In genomic region chr4:84866295-84866694, GRCh38 we compare ENCODE assay signal across 26 cellular contexts.
"Had no signal": no experiment of that assay in that cellular context is flagged by ENCODE, and none has a peak within 500 bp of the region (broad histone marks: within the 10 kb centered on the region; RNA-seq: fewer than 3 reads in every experiment).

No MANE protein-coding gene starts in this region.

- H3K4me3 ChIP-seq: hepatocyte, left ventricle myocardium inferior, lung, neural progenitor cell, psoas muscle, right lobe of liver, smooth muscle cell, tibial nerve, uterus had no signal

- H3K4me2 ChIP-seq: hepatocyte, neural progenitor cell, smooth muscle cell had no signal

- H3K36me3 ChIP-seq: left ventricle myocardium inferior, neural progenitor cell, neutrophil, right lobe of liver, tibial nerve, uterus had no signal

- H3K36me3 Mint-ChIP-seq: memory B cell; naive B cell; natural killer cell; stimulated activated memory B cell treated with anti-CD40 and anti-IgM and Interleukin-4, amounts not matched to agents 10 μg/mL and 1 μg/mL and 100 μg/mL, for 72 hours had no signal

- H3K27me3 ChIP-seq: hepatocyte, neural progenitor cell, neutrophil, right lobe of liver, tibial nerve, uterus had no signal

- H3K27ac ChIP-seq: hepatocyte, left ventricle myocardium inferior, neural progenitor cell, neutrophil, parathyroid adenoma, psoas muscle, right lobe of liver, tibial nerve, uterus had no signal

- H2AFZ ChIP-seq: hepatocyte, neural progenitor cell, parathyroid adenoma had no signal

- DNase-seq: immature natural killer cell; left ventricle myocardium inferior; naive B cell; natural killer cell; nephron progenitor cell; occipital lobe; psoas muscle; right lobe of liver; stimulated activated CD4-positive, alpha-beta T cell treated with anti-CD3 and anti-CD28 coated beads, Interleukin-1b, Interleukin-23, amount 100 ng/mL, for 48 hours; stimulated activated CD4-positive, alpha-beta T cell treated with anti-CD3 and anti-CD28 coated beads, Interleukin-2, amount 100 ng/mL, for 48 hours; stimulated activated CD4-positive, alpha-beta T cell treated with anti-CD3 and anti-CD28 coated beads, Interleukin-4, amount 100 ng/mL, for 4 hours; stimulated activated CD8-positive, alpha-beta memory T cell treated with anti-CD3 and anti-CD28 coated beads, Interleukin-4, amount 100 ng/mL, for 48 hours; stimulated activated naive CD4-positive, alpha-beta T cell treated with Interleukin-2 at 50 U/mL for 16 hours; stimulated activated naive CD8-positive, alpha-beta T cell treated with anti-CD3 and anti-CD28 coated beads, Interleukin-15, amount 100 ng/mL, for 72 hours; substantia nigra; uterus had no signal

- ATAC-seq: natural killer cell; psoas muscle; right lobe of liver; stimulated activated memory B cell treated with anti-CD40 and anti-IgM and Interleukin-4, amounts not matched to agents 10 μg/mL and 1 μg/mL and 100 μg/mL, for 72 hours; stimulated activated naive CD8-positive, alpha-beta T cell treated with anti-CD3 and anti-CD28 coated beads, Interleukin-15, amount 100 ng/mL, for 72 hours had no signal

- H3K9me3 Mint-ChIP-seq: memory B cell; nephron progenitor cell; stimulated activated memory B cell treated with anti-CD40 and anti-IgM and Interleukin-4, amounts not matched to agents 10 μg/mL and 1 μg/mL and 100 μg/mL, for 72 hours; stimulated activated naive CD8-positive, alpha-beta T cell treated with anti-CD3 and anti-CD28 coated beads, Interleukin-15, amount 100 ng/mL, for 72 hours had no signal

- H3K4me1 Mint-ChIP-seq: immature natural killer cell; memory B cell; naive B cell; natural killer cell; stimulated activated memory B cell treated with anti-CD40 and anti-IgM and Interleukin-4, amounts not matched to agents 10 μg/mL and 1 μg/mL and 100 μg/mL, for 72 hours; stimulated activated naive CD8-positive, alpha-beta T cell treated with anti-CD3 and anti-CD28 coated beads, Interleukin-15, amount 100 ng/mL, for 72 hours had no signal

- H3K9me3 ChIP-seq: neutrophil, psoas muscle, right lobe of liver, tibial nerve, uterus had no signal

- H3K27me3 Mint-ChIP-seq: naive B cell; stimulated activated memory B cell treated with anti-CD40 and anti-IgM and Interleukin-4, amounts not matched to agents 10 μg/mL and 1 μg/mL and 100 μg/mL, for 72 hours; stimulated activated naive CD8-positive, alpha-beta T cell treated with anti-CD3 and anti-CD28 coated beads, Interleukin-15, amount 100 ng/mL, for 72 hours; type B pancreatic cell had no signal

- H3K4me3 Mint-ChIP-seq: immature natural killer cell; memory B cell; naive B cell; natural killer cell; nephron progenitor cell; neural progenitor cell; stimulated activated memory B cell treated with anti-CD40 and anti-IgM and Interleukin-4, amounts not matched to agents 10 μg/mL and 1 μg/mL and 100 μg/mL, for 72 hours; stimulated activated naive CD8-positive, alpha-beta T cell treated with anti-CD3 and anti-CD28 coated beads, Interleukin-15, amount 100 ng/mL, for 72 hours had no signal

- H3K9ac ChIP-seq: neural progenitor cell, parathyroid adenoma had no signal

- H3K27ac Mint-ChIP-seq: immature natural killer cell; memory B cell; naive B cell; natural killer cell; nephron progenitor cell; stimulated activated memory B cell treated with anti-CD40 and anti-IgM and Interleukin-4, amounts not matched to agents 10 μg/mL and 1 μg/mL and 100 μg/mL, for 72 hours; stimulated activated naive CD8-positive, alpha-beta T cell treated with anti-CD3 and anti-CD28 coated beads, Interleukin-15, amount 100 ng/mL, for 72 hours had no signal

- H3K4me1 ChIP-seq: left ventricle myocardium inferior, parathyroid adenoma, psoas muscle, right lobe of liver, tibial nerve, uterus had no signal
